Comparison of ENCODE assay signal across 18 cellular contexts in the genomic region with DNA sequence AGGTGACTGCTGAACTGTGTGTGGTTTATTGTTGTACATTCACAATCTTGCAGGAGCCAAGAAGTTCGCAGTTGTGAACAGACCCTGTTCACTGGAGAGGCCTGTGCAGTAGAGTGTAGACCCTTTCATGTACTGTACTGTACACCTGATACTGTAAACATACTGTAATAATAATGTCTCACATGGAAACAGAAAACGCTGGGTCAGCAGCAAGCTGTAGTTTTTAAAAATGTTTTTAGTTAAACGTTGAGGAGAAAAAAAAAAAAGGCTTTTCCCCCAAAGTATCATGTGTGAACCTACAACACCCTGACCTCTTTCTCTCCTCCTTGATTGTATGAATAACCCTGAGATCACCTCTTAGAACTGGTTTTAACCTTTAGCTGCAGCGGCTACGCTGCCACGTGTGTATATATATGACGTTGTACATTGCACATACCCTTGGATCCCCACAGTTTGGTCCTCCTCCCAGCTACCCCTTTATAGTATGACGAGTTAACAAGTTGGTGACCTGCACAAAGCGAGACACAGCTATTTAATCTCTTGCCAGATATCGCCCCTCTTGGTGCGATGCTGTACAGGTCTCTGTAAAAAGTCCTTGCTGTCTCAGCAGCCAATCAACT. TPM values are rescaled to one million over a fixed set of nuclear protein-coding genes. Genes with fewer than 3 reads are reported as not detected.
A peak's percentile ranks its signal among the peaks of the same experiment; 100 is the strongest.
DNase-seq lines count a peak whose midpoint lies in the region; ATAC-seq and TF ChIP-seq lines count a peak whose summit lies in the region.
"Had no signal": no experiment of that assay in that cellular context is flagged by ENCODE, and none has a peak within 500 bp of the region (broad histone marks: within the 10 kb centered on the region; RNA-seq: fewer than 3 reads in every experiment).

No MANE protein-coding gene starts in this region.

- DNase-seq in cardiac muscle cell (ENCODE audit: low read depth in 1 of 2, low spot score in 1 of 2) (no peak), heart right ventricle (no peak), type B pancreatic cell (ENCODE audit: extremely low spot score, unreplicated experiment) (no peak), HCEC 1CT (no peak)
- DNase-seq: activated CD8-positive, alpha-beta memory T cell treated with anti-CD3 and anti-CD28 coated beads, Interleukin-2, amount 50 U/mL, for 48 hours; NCI-H1105; NCI-H2171; NCI-H82; T1000; uterus had no signal

- H3K27ac Mint-ChIP-seq in activated T-helper 17 cell treated with anti-CD3 and anti-CD28 coated beads, Interleukin-2, amount 50 U/mL, for 72 hours = peak overlapping the region; percentile 73
- H3K27ac Mint-ChIP-seq in type B pancreatic cell = peak overlapping the region; percentile 15

- ATAC-seq in heart right ventricle (no peak), GM21619 (IDR thresholded peaks at IDR 0.05; ENCODE audit: unreplicated experiment) (no peak), HG02840 (IDR thresholded peaks at IDR 0.05; ENCODE audit: low FRiP score, unreplicated experiment) (no peak)
- ATAC-seq in activated T-helper 17 cell treated with anti-CD3 and anti-CD28 coated beads, Interleukin-2, amount 50 U/mL, for 72 hours (replicated peaks) = peak; percentile 34
- ATAC-seq: activated CD4-positive, alpha-beta T cell treated with anti-CD3 and anti-CD28 coated beads for 36 hours had no signal

- no peaks in the 10 kb centered on the region for H3K9me3 ChIP-seq in cardiac muscle cell (ENCODE audit: low read depth)
- H3K9me3 ChIP-seq in heart right ventricle = no peaks in the 10 kb centered on the region
- no peaks in the 10 kb centered on the region for H3K9me3 ChIP-seq in liver (ENCODE audit: control insufficient read depth in 4 of 4, low read length in 3 of 4)
- H3K9me3 ChIP-seq: uterus had no signal

- H3K27me3 ChIP-seq in cardiac muscle cell (no peaks in the 10 kb centered on the region), heart right ventricle (no peaks in the 10 kb centered on the region), liver (ENCODE audit: control insufficient read depth in 4 of 4, insufficient read depth in 4 of 4, low read length in 3 of 4) (no peaks in the 10 kb centered on the region)
- H3K27me3 ChIP-seq: uterus had no signal

- peak overlapping the region in 1 of 2 donors; percentile 10 for H3K9ac ChIP-seq in liver (ENCODE audit: low read depth in 1 of 2, low read length in 2 of 2)
- H3K9ac ChIP-seq: KMS-11 had no signal

- no peak for TF ChIP-seq CTCF in cardiac muscle cell (IDR thresholded peaks at IDR 0.05; ENCODE audit: low read depth, low read length)
- no peak for TF ChIP-seq CTCF in heart right ventricle (IDR thresholded peaks at IDR 0.05)
- no peak for TF ChIP-seq CTCF in liver (IDR thresholded peaks at IDR 0.05; ENCODE audit: low read depth, low read length, missing input control)
- TF ChIP-seq CTCF in type B pancreatic cell (conservative IDR thresholded peaks at IDR 0.05) = no peak

- TF ChIP-seq RAD21 in liver (IDR thresholded peaks at IDR 0.05) = no peak

- no peaks in the 10 kb centered on the region for H3K9me3 Mint-ChIP-seq in activated T-helper 17 cell treated with anti-CD3 and anti-CD28 coated beads, Interleukin-2, amount 50 U/mL, for 72 hours
- no peaks in the 10 kb centered on the region for H3K9me3 Mint-ChIP-seq in type B pancreatic cell
- H3K9me3 Mint-ChIP-seq: activated naive CD4-positive, alpha-beta T cell treated with anti-CD3 and anti-CD28 coated beads, Interleukin-2, amount 50 U/mL, for 72 hours; memory B cell had no signal

- intact Hi-C loops in heart right ventricle (cut with DNase I) = loop anchor here in 3 of 10 donors (5.0 to 10.0 kb wide), 3 partner anchors 44 to 87 kb away; partner anchors contain the start of gene ARID1A (in 1 of the 3)

- H3K4me3 Mint-ChIP-seq in activated T-helper 17 cell treated with anti-CD3 and anti-CD28 coated beads, Interleukin-2, amount 50 U/mL, for 72 hours = no peak overlapping the region
- H3K4me3 Mint-ChIP-seq in type B pancreatic cell = no peak overlapping the region
- H3K4me3 Mint-ChIP-seq: activated CD4-positive, alpha-beta T cell treated with anti-CD3 and anti-CD28 coated beads for 36 hours; memory B cell had no signal

- WGBS in heart right ventricle, 2 donors = 51 to 65% methylated on average over 11 of the region's 11 CpGs
- 54% methylated on average over 11 of the region's 11 CpGs for WGBS in liver

- H3K4me1 ChIP-seq in cardiac muscle cell (ENCODE audit: low read depth) = peaks cover 26% of the 10 kb centered on the region
- peaks cover 17 to 61% (median 53%) of the 10 kb centered on the region in 9 donors for H3K4me1 ChIP-seq in heart right ventricle
- H3K4me1 ChIP-seq in liver (ENCODE audit: control insufficient read depth in 4 of 4, insufficient read depth in 4 of 4, low read length in 3 of 4) = peaks cover 14 to 71% (median 59%) of the 10 kb centered on the region in 4 donors

- H3K4me3 ChIP-seq in cardiac muscle cell = no peak overlapping the region
- H3K4me3 ChIP-seq in heart right ventricle = no peak overlapping the region
- H3K4me3 ChIP-seq in liver (ENCODE audit: low read depth in 1 of 3, low read length in 3 of 3) = no peak overlapping the region
- H3K4me3 ChIP-seq: uterus had no signal

- peaks cover 46% of the 10 kb centered on the region for H3K4me1 Mint-ChIP-seq in activated T-helper 17 cell treated with anti-CD3 and anti-CD28 coated beads, Interleukin-2, amount 50 U/mL, for 72 hours
- H3K4me1 Mint-ChIP-seq in type B pancreatic cell (ENCODE audit: unreplicated experiment) = peaks cover 45% of the 10 kb centered on the region

- H3K27me3 Mint-ChIP-seq in activated T-helper 17 cell treated with anti-CD3 and anti-CD28 coated beads, Interleukin-2, amount 50 U/mL, for 72 hours = no peaks in the 10 kb centered on the region
- no peaks in the 10 kb centered on the region for H3K27me3 Mint-ChIP-seq in type B pancreatic cell
- H3K27me3 Mint-ChIP-seq: activated CD4-positive, alpha-beta T cell treated with anti-CD3 and anti-CD28 coated beads for 36 hours; memory B cell had no signal

- peaks cover 68% of the 10 kb centered on the region for H3K36me3 Mint-ChIP-seq in activated T-helper 17 cell treated with anti-CD3 and anti-CD28 coated beads, Interleukin-2, amount 50 U/mL, for 72 hours (ENCODE audit: low read depth)
- peaks cover 39% of the 10 kb centered on the region for H3K36me3 Mint-ChIP-seq in type B pancreatic cell

- H3K36me3 ChIP-seq in cardiac muscle cell = peaks cover 45% of the 10 kb centered on the region
- peaks cover 0 to 69% (median 38%) of the 10 kb centered on the region in 9 donors for H3K36me3 ChIP-seq in heart right ventricle
- peaks cover 9 to 28% (median 19%) of the 10 kb centered on the region in 4 donors for H3K36me3 ChIP-seq in liver (ENCODE audit: control insufficient read depth in 4 of 4, insufficient read depth in 3 of 4, low read depth in 1 of 4, low read length in 3 of 4)
- H3K36me3 ChIP-seq: uterus had no signal

- peak overlapping the region; percentile 48 for H3K27ac ChIP-seq in cardiac muscle cell
- peak overlapping the region in 5 of 10 donors; percentile 5 to 99 (median 15) for H3K27ac ChIP-seq in heart right ventricle
- peak overlapping the region; percentile 50 to 80 for H3K27ac ChIP-seq in liver (ENCODE audit: low read depth in 1 of 2, low read length in 2 of 2)
- H3K27ac ChIP-seq: KMS-11, uterus had no signal

TF ChIP-seq in liver, 16 proteins besides CTCF, POLR2A, EP300 and RAD21:
- TF ChIP-seq RXRA (IDR thresholded peaks at IDR 0.05) (peak; percentile 49 to 54), ATF3 (IDR thresholded peaks at IDR 0.05) (no peak)
TF ChIP-seq in liver: peak in this region for 1.

RNA-seq across cellular contexts. Expression of gene PIGV, which starts 6.4 kb away (rescaled TPM):
- total RNA-seq in cardiac muscle cell = 8.5 and 13.7 TPM in 2 replicates
- polyA plus RNA-seq in cardiac muscle cell = 11.7 and 12.4 TPM in 2 replicates
- total RNA-seq in heart right ventricle = 1 to 10 TPM; 2.7 to 7.5 (median 4.6) TPM
- polyA plus RNA-seq in heart right ventricle = 1 to 10 TPM; 2.9 to 3.4 TPM
- total RNA-seq in activated T-helper 17 cell treated with anti-CD3 and anti-CD28 coated beads, Interleukin-2, amount 50 U/mL, for 72 hours = 10 to 100 TPM; 14.0 to 18.1 TPM
- 10 to 100 TPM; 15.3 to 24.3 TPM for total RNA-seq in liver
- 10 to 100 TPM; 13.9 to 14.2 TPM for polyA plus RNA-seq in liver
- total RNA-seq in type B pancreatic cell (ENCODE audit: low replicate concordance) = 13.3 and 15.3 TPM in 2 replicates

RNA-seq across cellular contexts. Expression of gene ZDHHC18, which starts 45.2 kb away (rescaled TPM):
- total RNA-seq in cardiac muscle cell (16.2 and 16.6 TPM in 2 replicates), heart right ventricle (10 to 100 TPM in 8 of 10 donors, 1 to 10 TPM in 2; 7.4 to 19.1 (median 11.8) TPM), liver (1 to 10 TPM; 7.6 to 8.3 TPM), type B pancreatic cell (ENCODE audit: low replicate concordance) (29.7 and 40.7 TPM in 2 replicates)
- polyA plus RNA-seq in cardiac muscle cell (16.1 and 16.6 TPM in 2 replicates), heart right ventricle (10 to 100 TPM in 1 of 2 donors, 1 to 10 TPM in 1; 9.9 to 12.8 TPM), liver (1 to 10 TPM; 2.6 to 9.2 TPM)
- total RNA-seq in activated T-helper 17 cell treated with anti-CD3 and anti-CD28 coated beads, Interleukin-2, amount 50 U/mL, for 72 hours = 10 to 100 TPM; 84.3 to 86.1 TPM
